Comparison of ENCODE assay signal across 1 cellular context in genomic region chr10:79250259-79250658, GRCh38.
TF ChIP-seq lines count a peak whose summit lies in the region.

No MANE protein-coding gene starts in this region.

TF ChIP-seq in GM12878, 131 proteins besides CTCF, POLR2A, EP300 and RAD21 (continued from another document and continues in another):
- no peak for TF ChIP-seq ZBTB4 (CRISPR knock-in tag; IDR thresholded peaks at IDR 0.05)
- TF ChIP-seq POLR2AphosphoS2 (IDR thresholded peaks at IDR 0.05; ENCODE audit: low read depth, low read length): no peak
- no peak for TF ChIP-seq ZNF622 (IDR thresholded peaks at IDR 0.05)
- TF ChIP-seq RB1 (IDR thresholded peaks at IDR 0.05; ENCODE audit: borderline replicate concordance): no peak
- TF ChIP-seq NR2C1 (IDR thresholded peaks at IDR 0.05): no peak
- no peak for TF ChIP-seq IRF3 (IDR thresholded peaks at IDR 0.05)
- no peak for TF ChIP-seq FOXK2 (IDR thresholded peaks at IDR 0.05)
- TF ChIP-seq BRCA1 (IDR thresholded peaks at IDR 0.05; ENCODE audit: low read depth, low read length): no peak
- peak; percentile 49; the same call in 1 of the 2 replicates for TF ChIP-seq SIN3A (IDR thresholded peaks at IDR 0.05; ENCODE audit: low read depth, low read length)
- TF ChIP-seq PBX3 (IDR thresholded peaks at IDR 0.05; ENCODE audit: insufficient replicate concordance, low read depth, low read length): no peak
- TF ChIP-seq NFIC (IDR thresholded peaks at IDR 0.05; ENCODE audit: low read depth, low read length): no peak
- TF ChIP-seq BCL3 (IDR thresholded peaks at IDR 0.05; ENCODE audit: borderline replicate concordance, insufficient read depth, low read depth, low read length, poor library complexity, severe bottlenecking): no peak
- TF ChIP-seq ZBTB33 (IDR thresholded peaks at IDR 0.05): no peak
- TF ChIP-seq GATAD2B (conservative IDR thresholded peaks at IDR 0.05; ENCODE audit: low read depth): 0 out of 2 replicates have a peak, but pooled peaks have one; percentile 33
- TF ChIP-seq SREBF1 (IDR thresholded peaks at IDR 0.05; ENCODE audit: low read length): no peak
- no peak for TF ChIP-seq NKRF (conservative IDR thresholded peaks at IDR 0.05)
- no peak for TF ChIP-seq SMC3 (IDR thresholded peaks at IDR 0.05; ENCODE audit: borderline replicate concordance, low read length)
- TF ChIP-seq BHLHE40 (IDR thresholded peaks at IDR 0.05; ENCODE audit: borderline replicate concordance in 1 of 2, low read depth in 2 of 2, low read length in 1 of 2): peak; percentile 85 to 86
- peak; percentile 74 for TF ChIP-seq USF1 (IDR thresholded peaks at IDR 0.05; ENCODE audit: borderline replicate concordance, extremely low read length, insufficient read depth, low read depth, low read length)
- TF ChIP-seq KLF5 (IDR thresholded peaks at IDR 0.05; ENCODE audit: partially characterized antibody): no peak
- TF ChIP-seq EED (IDR thresholded peaks at IDR 0.05; ENCODE audit: low read depth): no peak; the same call in 1 of the 2 replicates
- TF ChIP-seq MEF2B (IDR thresholded peaks at IDR 0.05; ENCODE audit: partially characterized antibody, poor library complexity, severe bottlenecking): no peak
- no peak for TF ChIP-seq BACH1 (IDR thresholded peaks at IDR 0.05; ENCODE audit: borderline replicate concordance)
- no peak for TF ChIP-seq HCFC1 (IDR thresholded peaks at IDR 0.05; ENCODE audit: low read length)
- no peak for TF ChIP-seq KDM1A (IDR thresholded peaks at IDR 0.05; ENCODE audit: borderline replicate concordance)
- no peak for TF ChIP-seq RBBP5 (conservative IDR thresholded peaks at IDR 0.05)
- TF ChIP-seq NFYA (IDR thresholded peaks at IDR 0.05; ENCODE audit: borderline replicate concordance, low read depth, low read length): no peak
- TF ChIP-seq MXI1 (IDR thresholded peaks at IDR 0.05; ENCODE audit: low read depth, low read length): peak; percentile 70; the same call in 1 of the 2 replicates
- TF ChIP-seq IKZF2 (IDR thresholded peaks at IDR 0.05): no peak
- no peak for TF ChIP-seq RELA (IDR thresholded peaks at IDR 0.05; ENCODE audit: borderline replicate concordance, partially characterized antibody)
- TF ChIP-seq ZBTB40 (IDR thresholded peaks at IDR 0.05; ENCODE audit: borderline replicate concordance): no peak
- TF ChIP-seq NFXL1 (IDR thresholded peaks at IDR 0.05; ENCODE audit: borderline replicate concordance): no peak
- no peak for TF ChIP-seq TCF7 (IDR thresholded peaks at IDR 0.05; ENCODE audit: borderline replicate concordance)
- TF ChIP-seq TCF3 (IDR thresholded peaks at IDR 0.05; ENCODE audit: borderline replicate concordance, insufficient read depth, low read depth, low read length): no peak
- TF ChIP-seq TBL1XR1 (IDR thresholded peaks at IDR 0.05; ENCODE audit: low read depth, low read length): 0 out of 2 replicates have a peak, but pooled peaks have one; percentile 29
- no peak for TF ChIP-seq REST (IDR thresholded peaks at IDR 0.05; ENCODE audit: low read depth, low read length)
- TF ChIP-seq IKZF1 (conservative IDR thresholded peaks at IDR 0.05): peak; percentile 25
- TF ChIP-seq ZNF274 (IDR thresholded peaks at IDR 0.05; ENCODE audit: insufficient read depth, insufficient read length): no peak
- no peak for TF ChIP-seq ZSCAN29 (IDR thresholded peaks at IDR 0.05)
- peak; percentile 53; the same call in 1 of the 2 replicates for TF ChIP-seq PAX5 (IDR thresholded peaks at IDR 0.05; ENCODE audit: borderline replicate concordance, low read depth, low read length)
- TF ChIP-seq CBX3 (IDR thresholded peaks at IDR 0.05; ENCODE audit: borderline replicate concordance, low read depth): no peak
- TF ChIP-seq TARDBP (IDR thresholded peaks at IDR 0.05; ENCODE audit: borderline replicate concordance): no peak
- TF ChIP-seq JUND (IDR thresholded peaks at IDR 0.05; ENCODE audit: low read depth, low read length): no peak
- TF ChIP-seq MTA2 (IDR thresholded peaks at IDR 0.05; ENCODE audit: low read depth): no peak
- TF ChIP-seq BCL11A (IDR thresholded peaks at IDR 0.05; ENCODE audit: low read depth, low read length): no peak
- no peak for TF ChIP-seq ASH2L (IDR thresholded peaks at IDR 0.05; ENCODE audit: borderline replicate concordance, low read depth)
- TF ChIP-seq FOXM1 (IDR thresholded peaks at IDR 0.05; ENCODE audit: low read depth, low read length): no peak
